Comparison of ENCODE assay signal across 7 cellular contexts in genomic region chr7:100875356-100875751, GRCh38. TPM values are rescaled to one million over a fixed set of nuclear protein-coding genes. Genes with fewer than 3 reads are reported as not detected.
A peak's percentile ranks its signal among the peaks of the same experiment; 100 is the strongest.
DNase-seq lines count a peak whose midpoint lies in the region; ATAC-seq, FAIRE-seq and TF ChIP-seq lines count a peak whose summit lies in the region.

No MANE protein-coding gene starts in this region.

- peaks cover 28% of the 10 kb centered on the region in 2 experiments for H3K4me1 Mint-ChIP-seq in H9
- peaks cover 64% of the 10 kb centered on the region for H3K4me1 Mint-ChIP-seq in brain
- H3K4me1 Mint-ChIP-seq in stimulated activated naive CD8-positive, alpha-beta T cell treated with anti-CD3 and anti-CD28 coated beads, Interleukin-15, amount 100 ng/mL, for 72 hours: peaks cover 65% of the 10 kb centered on the region

- H3K36me3 ChIP-seq in kidney epithelial cell (ENCODE audit: control insufficient read depth, insufficient read depth, low read length): peaks cover 6% of the 10 kb centered on the region

- peak overlapping the region; percentile 86 for H3K9ac ChIP-seq in H9 (ENCODE audit: extremely low read depth, insufficient read length, low read length)

- H4K5ac ChIP-seq in H9 (ENCODE audit: insufficient read length, low read depth, low read length): no peak overlapping the region

- no peak overlapping the region for H2BK120ac ChIP-seq in H9 (ENCODE audit: low read depth, low read length, poor library complexity, severe bottlenecking)

- H2AK5ac ChIP-seq in H9 (ENCODE audit: insufficient read length, low read length): no peak overlapping the region

- no peak overlapping the region for H2BK20ac ChIP-seq in H9 (ENCODE audit: low read depth, low read length, poor library complexity, severe bottlenecking)

- no peaks in the 10 kb centered on the region for H3K27me3 ChIP-seq in H9 (ENCODE audit: insufficient read depth, low read length)
- no peaks in the 10 kb centered on the region for H3K27me3 ChIP-seq in kidney epithelial cell (ENCODE audit: control insufficient read depth, insufficient read depth, low read length)

- peak overlapping the region; percentile 89 for H3K14ac ChIP-seq in H9 (ENCODE audit: insufficient read depth, low read length)

- no peaks in the 10 kb centered on the region; the same call in 1 of the 2 replicates for H3K4me1 ChIP-seq in H9 (ENCODE audit: insufficient read depth, low read length)

- peaks cover 59 to 93% (median 89%) of the 10 kb centered on the region in 3 experiments for H3K36me3 Mint-ChIP-seq in H9 (ENCODE audit: insufficient read depth in 1 of 3, low read depth in 3 of 3)
- peaks cover 57% of the 10 kb centered on the region for H3K36me3 Mint-ChIP-seq in brain

- peaks cover 5% of the 10 kb centered on the region for H3K23me2 ChIP-seq in H9 (ENCODE audit: insufficient read length, low read depth, low read length, poor library complexity, severe bottlenecking)

- no peak overlapping the region for H3K56ac ChIP-seq in H9 (ENCODE audit: insufficient read length, low read depth, low read length)

- H2BK15ac ChIP-seq in H9 (ENCODE audit: low read depth, low read length): no peak overlapping the region

- H4K20me1 ChIP-seq in H9 (ENCODE audit: control insufficient read depth, insufficient read depth, insufficient read length): no peaks in the 10 kb centered on the region

- TF ChIP-seq CTCF in H9 (conservative IDR thresholded peaks at IDR 0.05) (no peak), brain (conservative IDR thresholded peaks at IDR 0.05) (no peak), kidney epithelial cell (IDR thresholded peaks at IDR 0.05; ENCODE audit: insufficient read depth, low read length, poor library complexity, severe bottlenecking) (no peak)

- FAIRE-seq in GM12891 (lab: Jason Lieb, UNC): no peak

- no peak overlapping the region for H3T11ph ChIP-seq in H9 (ENCODE audit: low read length)

- H3K79me1 ChIP-seq in H9 (ENCODE audit: insufficient read depth, low read depth, low read length, poor library complexity, severe bottlenecking): no peaks in the 10 kb centered on the region

- H3K23ac ChIP-seq in H9 (ENCODE audit: insufficient read length, low read depth, low read length): no peak overlapping the region

- ATAC-seq in GM18498 (IDR thresholded peaks at IDR 0.05; ENCODE audit: unreplicated experiment): peak; percentile 32
- ATAC-seq in stimulated activated naive CD8-positive, alpha-beta T cell treated with anti-CD3 and anti-CD28 coated beads, Interleukin-15, amount 100 ng/mL, for 72 hours: peak; percentile 65

- H3K9me3 Mint-ChIP-seq in H9 (no peaks in the 10 kb centered on the region), brain (peaks cover 0 to 4% (median 0%) of the 10 kb centered on the region in 5 experiments)
- no peaks in the 10 kb centered on the region for H3K9me3 Mint-ChIP-seq in stimulated activated naive CD8-positive, alpha-beta T cell treated with anti-CD3 and anti-CD28 coated beads, Interleukin-15, amount 100 ng/mL, for 72 hours

- no peak overlapping the region for H2BK5ac ChIP-seq in H9 (ENCODE audit: insufficient read length, low read length)

- no peak overlapping the region for H2AFZ ChIP-seq in H9 (ENCODE audit: low read length)

- peak overlapping the region; percentile 99 to 100 (median 99); a peak in 5 of 7 replicates for H3K27ac Mint-ChIP-seq in H9
- peak overlapping the region; percentile 97 to 100 (median 99) for H3K27ac Mint-ChIP-seq in brain
- H3K27ac Mint-ChIP-seq in stimulated activated naive CD8-positive, alpha-beta T cell treated with anti-CD3 and anti-CD28 coated beads, Interleukin-15, amount 100 ng/mL, for 72 hours: peak overlapping the region; percentile 98 to 99

- no peak; the same call in 1 of the 2 replicates for TF ChIP-seq POLR2A in GM12891 (IDR thresholded peaks at IDR 0.05; ENCODE audit: low read depth, low read length)

- peak overlapping the region; percentile 78 for H3K4me2 ChIP-seq in H9 (ENCODE audit: insufficient read depth, insufficient read length, low read length)

- no peaks in the 10 kb centered on the region for H3K27me3 Mint-ChIP-seq in H9 (ENCODE audit: low read depth)
- peaks cover 16% of the 10 kb centered on the region for H3K27me3 Mint-ChIP-seq in brain
- no peaks in the 10 kb centered on the region for H3K27me3 Mint-ChIP-seq in stimulated activated naive CD8-positive, alpha-beta T cell treated with anti-CD3 and anti-CD28 coated beads, Interleukin-15, amount 100 ng/mL, for 72 hours

- H3K9me3 ChIP-seq in H9 (ENCODE audit: control insufficient read depth, low read depth, low read length): no peaks in the 10 kb centered on the region

- no peak overlapping the region for H4K8ac ChIP-seq in H9 (replicated peaks; ENCODE audit: insufficient read length, low read depth, low read length)

- H2BK12ac ChIP-seq in H9 (ENCODE audit: insufficient read length, low read depth, low read length): no peak overlapping the region

- H3K4me3 ChIP-seq in kidney epithelial cell (ENCODE audit: low read depth, low read length): peak overlapping the region; percentile 85

- H3K4me3 Mint-ChIP-seq in H9 (peak overlapping the region; percentile 99), brain (peak overlapping the region; percentile 98 to 100 (median 99))
- peak overlapping the region; percentile 96 to 99 for H3K4me3 Mint-ChIP-seq in stimulated activated naive CD8-positive, alpha-beta T cell treated with anti-CD3 and anti-CD28 coated beads, Interleukin-15, amount 100 ng/mL, for 72 hours

- H3K27ac ChIP-seq in H9 (ENCODE audit: insufficient read length, low read depth, low read length): no peak overlapping the region

- H3K4ac ChIP-seq in H9 (ENCODE audit: low read depth, low read length): no peak overlapping the region; the same call in 1 of the 2 replicates

- peak overlapping the region; percentile 73 for H3K18ac ChIP-seq in H9 (ENCODE audit: insufficient read length, low read depth, low read length)

- H4K91ac ChIP-seq in H9 (ENCODE audit: insufficient read length, low read depth, low read length): no peak overlapping the region

- DNase-seq in H9: no peak
- peak; percentile 55 for DNase-seq in NCI-H1092 treated with DMSO at 0.1 percent for 48 hours (lab: John Stamatoyannopoulos, UW)
- DNase-seq in kidney epithelial cell (ENCODE audit: low read depth): no peak
- DNase-seq in stimulated activated naive CD8-positive, alpha-beta T cell treated with anti-CD3 and anti-CD28 coated beads, Interleukin-15, amount 100 ng/mL, for 72 hours: peak in 1 of 2 donors; percentile 66
- no peak for DNase-seq in GM12891 (ENCODE audit: insufficient read length, low spot score)

- WGBS in H9 (ENCODE audit: extremely low coverage, insufficient read length, low lambda C conversion rate): no CpG with 5 or more reads among the region's 39 CpGs

- peaks cover 37% of the 10 kb centered on the region; the same call in 1 of the 2 replicates for H3K79me2 ChIP-seq in H9 (ENCODE audit: insufficient read depth, low read length)

TF ChIP-seq in GM12891, 5 proteins besides CTCF, POLR2A, EP300 and RAD21:
- no peak for TF ChIP-seq TAF1 (IDR thresholded peaks at IDR 0.05; ENCODE audit: low read depth, low read length)
- no peak for TF ChIP-seq SPI1 (IDR thresholded peaks at IDR 0.05; ENCODE audit: low read depth, low read length)
- no peak for TF ChIP-seq POU2F2 (IDR thresholded peaks at IDR 0.05; ENCODE audit: low read depth, low read length)
- no peak for TF ChIP-seq POLR2AphosphoS5 (IDR thresholded peaks at IDR 0.05; ENCODE audit: low read depth, low read length)
- no peak for TF ChIP-seq PAX5 (IDR thresholded peaks at IDR 0.05; ENCODE audit: insufficient read depth, low read length, severe bottlenecking)

RNA-seq across cellular contexts. Expression of gene SRRT, which starts 0.5 kb away (rescaled TPM):
- total RNA-seq in H9 (2021): 373 and 382 TPM in 2 replicates
- 68.3 TPM for polyA plus RNA-seq in brain (ENCODE audit: insufficient read depth, low read depth, low replicate concordance)
- 65.9 and 67.9 TPM in 2 replicates for total RNA-seq in kidney epithelial cell
- polyA plus RNA-seq in GM12891 (2012; ENCODE audit: low read depth, missing spikeins): 138 TPM

RNA-seq across cellular contexts. Expression of gene TRIP6, which starts 8.2 kb away (rescaled TPM):
- total RNA-seq in H9 (2021) (120 and 122 TPM in 2 replicates), kidney epithelial cell (113 and 114 TPM in 2 replicates)
- polyA plus RNA-seq in brain (ENCODE audit: insufficient read depth, low read depth, low replicate concordance): 26.8 TPM
- polyA plus RNA-seq in GM12891 (2012; ENCODE audit: low read depth, missing spikeins): 39.3 TPM

RNA-seq across cellular contexts. Expression of gene UFSP1, which starts 14.2 kb away (rescaled TPM):
- 4.3 and 4.6 TPM in 2 replicates for total RNA-seq in H9 (2021)
- polyA plus RNA-seq in brain (ENCODE audit: insufficient read depth, low read depth, low replicate concordance): 1.1 TPM
- total RNA-seq in kidney epithelial cell: 1.6 and 4.3 TPM in 2 replicates
- polyA plus RNA-seq in GM12891 (2012; ENCODE audit: low read depth, missing spikeins): 1.2 TPM

RNA-seq across cellular contexts. Expression of gene ACHE, which starts 20.3 kb away (rescaled TPM):
- total RNA-seq in H9 (2021): 5.7 and 7.0 TPM in 2 replicates
- 9.3 TPM for polyA plus RNA-seq in brain (ENCODE audit: insufficient read depth, low read depth, low replicate concordance)
- 1.3 and 6.4 TPM in 2 replicates for total RNA-seq in kidney epithelial cell
- polyA plus RNA-seq in GM12891 (2012; ENCODE audit: low read depth, missing spikeins): 3.8 TPM

RNA-seq across cellular contexts. Expression of gene SLC12A9, which starts 22.8 kb away (rescaled TPM):
- total RNA-seq in H9 (2021): 42.3 and 43.0 TPM in 2 replicates
- 15.7 TPM for polyA plus RNA-seq in brain (ENCODE audit: insufficient read depth, low read depth, low replicate concordance)
- 15.7 and 18.3 TPM in 2 replicates for total RNA-seq in kidney epithelial cell
- 8.9 TPM for polyA plus RNA-seq in GM12891 (2012; ENCODE audit: low read depth, missing spikeins)
